Comparison of ENCODE assay signal across 14 cellular contexts in genomic region chr2:206981089-206981674, GRCh38. TPM values are rescaled to one million over a fixed set of nuclear protein-coding genes. Genes with fewer than 3 reads are reported as not detected.
DNase-seq lines count a peak whose midpoint lies in the region; ATAC-seq and TF ChIP-seq lines count a peak whose summit lies in the region.
"Had no signal": no experiment of that assay in that cellular context is flagged by ENCODE, and none has a peak within 500 bp of the region (broad histone marks: within the 10 kb centered on the region; RNA-seq: fewer than 3 reads in every experiment).

No MANE protein-coding gene starts in this region.

- H3K4me1 Mint-ChIP-seq in activated CD4-positive, alpha-beta T cell treated with anti-CD3 and anti-CD28 coated beads for 36 hours = peaks cover 13% of the 10 kb centered on the region

- POLR2A ChIA-PET in activated CD4-positive, alpha-beta T cell treated with anti-CD3 and anti-CD28 coated beads for 36 hours (lab: Charles Lee) = no interaction called here

- no peak overlapping the region for H3K27ac Mint-ChIP-seq in activated CD4-positive, alpha-beta T cell treated with anti-CD3 and anti-CD28 coated beads for 36 hours

- H3K36me3 ChIP-seq in heart left ventricle (no peaks in the 10 kb centered on the region), esophagus muscularis mucosa (no peaks in the 10 kb centered on the region)
- H3K36me3 ChIP-seq: BLaER1 treated with 17β-estradiol and CSF1 and Interleukin-3, amounts not matched to agents 10 nM and 100 nM; SJSA1 had no signal

- H3K4me1 ChIP-seq in heart left ventricle (peaks cover 0 to 29% (median 16%) of the 10 kb centered on the region in 12 donors), esophagus muscularis mucosa (peaks cover 23 to 36% (median 29%) of the 10 kb centered on the region in 4 donors)

- DNase-seq in heart left ventricle (peak in 2 of 5 donors; percentile 8 to 36), cardiac septum (ENCODE audit: low spot score) (no peak), NCI-H69 (lab: John Stamatoyannopoulos, UW) (peak; percentile 2), esophagus muscularis mucosa (ENCODE audit: extremely low spot score) (peak; percentile 66), retinal pigment epithelial cell (ENCODE audit: low read depth) (peak; percentile 56), NCI-H1417 (lab: John Stamatoyannopoulos, UW) (no peak), NCI-H526 (lab: John Stamatoyannopoulos, UW) (no peak)
- DNase-seq in activated CD4-positive, alpha-beta T cell treated with anti-CD3 and anti-CD28 coated beads for 36 hours = no peak
- DNase-seq: KG1 had no signal

- 70 to 77% (median 70%) methylated on average over 12 of the region's 12 CpGs for WGBS in heart left ventricle, 4 donors
- WGBS in esophagus muscularis mucosa = 75% methylated on average over 12 of the region's 12 CpGs

- H3K4me3 ChIP-seq in heart left ventricle (no peak overlapping the region), esophagus muscularis mucosa (no peak overlapping the region), retinal pigment epithelial cell (ENCODE audit: low read length) (no peak overlapping the region)
- H3K4me3 ChIP-seq: BLaER1 treated with 17β-estradiol and CSF1 and Interleukin-3, amounts not matched to agents 10 nM and 100 nM; GM12878; SJSA1 had no signal

- no peak overlapping the region for H3K4me3 Mint-ChIP-seq in activated CD4-positive, alpha-beta T cell treated with anti-CD3 and anti-CD28 coated beads for 36 hours

- H3K27me3 ChIP-seq in heart left ventricle = no peaks in the 10 kb centered on the region
- no peaks in the 10 kb centered on the region for H3K27me3 ChIP-seq in esophagus muscularis mucosa
- H3K27me3 ChIP-seq: BLaER1 treated with 17β-estradiol and CSF1 and Interleukin-3, amounts not matched to agents 10 nM and 100 nM; SJSA1 had no signal

- TF ChIP-seq CTCF in heart left ventricle (IDR thresholded peaks at IDR 0.05) = no peak
- no peak for TF ChIP-seq CTCF in esophagus muscularis mucosa (IDR thresholded peaks at IDR 0.05)
- TF ChIP-seq CTCF in retinal pigment epithelial cell (conservative IDR thresholded peaks at IDR 0.05; ENCODE audit: low read depth, low read length) = no peak

- H3K36me3 Mint-ChIP-seq in activated CD4-positive, alpha-beta T cell treated with anti-CD3 and anti-CD28 coated beads for 36 hours (ENCODE audit: low read depth) = no peaks in the 10 kb centered on the region

- ATAC-seq in heart left ventricle = peak in 3 of 4 donors; percentile 64 to 72 (median 69)
- ATAC-seq in activated CD4-positive, alpha-beta T cell treated with anti-CD3 and anti-CD28 coated beads for 36 hours = no peak

- H3K27ac ChIP-seq in heart left ventricle (peak overlapping the region in 1 of 12 donors; percentile 35), esophagus muscularis mucosa (replicated peaks in 1 of 4) (no peak overlapping the region)
- H3K27ac ChIP-seq: BLaER1 treated with 17β-estradiol and CSF1 and Interleukin-3, amounts not matched to agents 10 nM and 100 nM; RWPE1; SJSA1 had no signal

- H3K27me3 Mint-ChIP-seq in activated CD4-positive, alpha-beta T cell treated with anti-CD3 and anti-CD28 coated beads for 36 hours = no peaks in the 10 kb centered on the region

- no peaks in the 10 kb centered on the region for H3K9me3 ChIP-seq in heart left ventricle
- H3K9me3 ChIP-seq in esophagus muscularis mucosa = no peaks in the 10 kb centered on the region
- H3K9me3 ChIP-seq: SJSA1 had no signal

- TF ChIP-seq POLR2A in heart left ventricle (IDR thresholded peaks at IDR 0.05) (no peak), esophagus muscularis mucosa (IDR thresholded peaks at IDR 0.05; ENCODE audit: low read depth) (no peak)

- no peak for TF ChIP-seq EP300 in esophagus muscularis mucosa (IDR thresholded peaks at IDR 0.05)

- CTCF ChIA-PET in activated CD4-positive, alpha-beta T cell treated with anti-CD3 and anti-CD28 coated beads for 36 hours (lab: Charles Lee) = interaction anchor here (0.5 to 3.0 kb wide), 6 partner anchors 10 to 499 kb away, joined by 3 to 23 read pairs (median 4); no protein-coding TSS in a partner anchor

- no peaks in the 10 kb centered on the region for H3K9me3 Mint-ChIP-seq in activated CD4-positive, alpha-beta T cell treated with anti-CD3 and anti-CD28 coated beads for 36 hours (ENCODE audit: low read depth)

- intact Hi-C loops in heart left ventricle (cut with DNase I) = loop anchor here in 9 of 10 donors (1.0 to 10.0 kb wide), 14 partner anchors 104 to 494 kb away; partner anchors contain the start of gene KLF7 (in 6 of the 9)
- intact Hi-C loops in cardiac septum (cut with DNase I) = loop anchor here (1.0 to 5.0 kb wide), 4 partner anchors 179 to 492 kb away; partner anchors contain the start of gene KLF7
- intact Hi-C loops in esophagus muscularis mucosa (cut with DNase I) = loop anchor here (1.0 to 10.0 kb wide), 3 partner anchors 181 to 494 kb away; no protein-coding TSS in a partner anchor
- intact Hi-C loops in activated CD4-positive, alpha-beta T cell treated with anti-CD3 and anti-CD28 coated beads for 36 hours (cut with DNase I, micrococcal nuclease) = loop anchor here (1.0 to 10.0 kb wide), 6 partner anchors 179 to 494 kb away; partner anchors contain the start of gene KLF7 (in 1 of the 2)

RNA-seq across cellular contexts. Expression of gene CPO, which starts 41.9 kb away (rescaled TPM):
- total RNA-seq in heart left ventricle (under 1 TPM in 4 of 9 donors, not detected in 5; 0.24 to 0.67 (median 0.41) TPM), cardiac septum (not detected), esophagus muscularis mucosa (under 1 TPM; 0.32 to 0.83 (median 0.48) TPM)
- polyA plus RNA-seq in heart left ventricle = under 1 TPM; 0.10 to 0.30 TPM
- not detected for total RNA-seq in activated CD4-positive, alpha-beta T cell treated with anti-CD3 and anti-CD28 coated beads for 36 hours
- total RNA-seq: GM12878, PC-3, SJSA1 had no signal

Comparison
In these comparisons a context has a peak if more than half of its experiments do, and no peak if none do; other contexts are left out.
1. DNase-seq: peak in NCI-H69 (single experiment), esophagus muscularis mucosa (single experiment) and retinal pigment epithelial cell (single experiment); none in cardiac septum (single experiment), activated CD4-positive, alpha-beta T cell treated with anti-CD3 and anti-CD28 coated beads for 36 hours (single experiment), NCI-H1417 (0 of 3) and NCI-H526 (0 of 2).